Comparison of ENCODE assay signal across 42 cellular contexts in genomic region chr9:68599826-68600225, GRCh38. TPM values are rescaled to one million over a fixed set of nuclear protein-coding genes. Genes with fewer than 3 reads are reported as not detected.
"Had no signal": no experiment of that assay in that cellular context is flagged by ENCODE, and none has a peak within 500 bp of the region (broad histone marks: within the 10 kb centered on the region; RNA-seq: fewer than 3 reads in every experiment).

No MANE protein-coding gene starts in this region.

- H3K36me3 Mint-ChIP-seq: activated naive CD4-positive, alpha-beta T cell treated with anti-CD3 and anti-CD28 coated beads, Interleukin-2, amount 10 ng/mL, durations not matched to agents 7 days and 5 days; activated naive CD4-positive, alpha-beta T cell treated with anti-CD3 and anti-CD28 coated beads, Interleukin-2, amount 50 U/mL, for 24 hours; activated naive CD8-positive, alpha-beta T cell; activated naive CD8-positive, alpha-beta T cell treated with anti-CD3 and anti-CD28 coated beads for 36 hours; activated naive CD8-positive, alpha-beta T cell treated with anti-CD3 and anti-CD28 coated beads, Interleukin-2, amount 10 ng/mL, durations not matched to agents 7 days and 5 days; brain had no signal

- H3K36me3 ChIP-seq: adrenal gland, ascending aorta, brain microvascular endothelial cell, breast epithelium, cardiac muscle cell, colonic mucosa had no signal

- ATAC-seq: activated naive CD8-positive, alpha-beta T cell treated with anti-CD3 and anti-CD28 coated beads, Interleukin-2, amount 50 U/mL, for 24 hours; activated T-cell treated with anti-CD3 and anti-CD28 coated beads, Interleukin-2, amount 50 U/mL, for 4 hours; activated T-cell treated with anti-CD3 and anti-CD28 coated beads, Interleukin-2, amount 50 U/mL, for 72 hours; activated T-helper 17 cell treated with anti-CD3 and anti-CD28 coated beads, Interleukin-2, amount 50 U/mL, for 72 hours; body of pancreas had no signal

- H3K27me3 ChIP-seq: adrenal gland, ascending aorta, body of pancreas, brain microvascular endothelial cell, breast epithelium, colonic mucosa had no signal

- H3K4me3 ChIP-seq: adrenal gland, ascending aorta, body of pancreas, breast epithelium, cardiac muscle cell, colonic mucosa had no signal

- H3K9me3 ChIP-seq: adrenal gland, ascending aorta, body of pancreas, breast epithelium, colonic mucosa had no signal

- H3K9me3 Mint-ChIP-seq: activated naive CD4-positive, alpha-beta T cell treated with anti-CD3 and anti-CD28 coated beads for 36 hours; activated naive CD4-positive, alpha-beta T cell treated with anti-CD3 and anti-CD28 coated beads, Interleukin-2, amount 50 U/mL, for 24 hours; activated naive CD8-positive, alpha-beta T cell treated with anti-CD3 and anti-CD28 coated beads for 36 hours; activated naive CD8-positive, alpha-beta T cell treated with anti-CD3 and anti-CD28 coated beads, Interleukin-2, amount 50 U/mL, for 24 hours; activated T-cell treated with anti-CD3 and anti-CD28 coated beads, Interleukin-2, amount 50 U/mL, for 24 hours; activated T-cell treated with anti-CD3 and anti-CD28 coated beads, Interleukin-2, amount 50 U/mL, for 4 hours; activated T-helper 17 cell treated with anti-CD3 and anti-CD28 coated beads, Interleukin-2, amount 50 U/mL, for 72 hours; activated T-helper 2 cell treated with anti-CD3 and anti-CD28 coated beads, Interferon-gamma antibody, Interleukin-2, Interleukin-4, amounts not matched to agents 10 μg/mL and 5 μg/mL and 100 μg/mL, durations not matched to agents 14 hours and 24 hours and 36 hours; central memory CD8-positive, alpha-beta T cell had no signal

- DNase-seq: activated effector memory CD4-positive, alpha-beta T cell treated with anti-CD3 and anti-CD28 coated beads, Interleukin-2, amount 50 U/mL, for 16 hours; activated effector memory CD4-positive, alpha-beta T cell treated with Interleukin-2 at 50 U/mL for 16 hours; activated gamma-delta T cell; activated gamma-delta T cell treated with Interleukin-2 at 50 U/mL for 16 hours; activated naive CD4-positive, alpha-beta T cell; activated naive CD4-positive, alpha-beta T cell treated with anti-CD3 and anti-CD28 coated beads for 36 hours; activated naive CD4-positive, alpha-beta T cell treated with anti-CD3 and anti-CD28 coated beads, Interleukin-2, amount 10 ng/mL, durations not matched to agents 7 days and 5 days; activated naive CD4-positive, alpha-beta T cell treated with anti-CD3 and anti-CD28 coated beads, Interleukin-2, amount 50 U/mL, for 16 hours; activated naive CD4-positive, alpha-beta T cell treated with Interleukin-2 at 50 U/mL for 16 hours; activated naive CD8-positive, alpha-beta T cell treated with anti-CD3 and anti-CD28 coated beads for 36 hours; activated naive CD8-positive, alpha-beta T cell treated with anti-CD3 and anti-CD28 coated beads, Interleukin-2, amount 10 ng/mL, durations not matched to agents 7 days and 5 days; activated naive CD8-positive, alpha-beta T cell treated with anti-CD3 and anti-CD28 coated beads, Interleukin-2, amount 50 U/mL, for 24 hours; activated T-cell treated with anti-CD3 and anti-CD28 coated beads, Interleukin-2, amount 50 U/mL, for 24 hours; activated T-cell treated with anti-CD3 and anti-CD28 coated beads, Interleukin-2, amount 50 U/mL, for 4 hours; activated T-cell treated with anti-CD3 and anti-CD28 coated beads, Interleukin-2, amount 50 U/mL, for 48 hours; activated T-cell treated with anti-CD3 and anti-CD28 coated beads, Interleukin-2, amount 50 U/mL, for 72 hours; adrenal gland; amniotic stem cell; amygdala; anterior cingulate cortex; aorta; body of pancreas; brain microvascular endothelial cell; caudate nucleus; central memory CD4-positive, alpha-beta T cell; cerebellar nuclear complex; colonic mucosa had no signal

- H3K27ac ChIP-seq: adrenal gland, ascending aorta, body of pancreas, brain microvascular endothelial cell, breast epithelium, cardiac muscle cell, colonic mucosa had no signal

- H3K4me1 ChIP-seq: adrenal gland, ascending aorta, body of pancreas, breast epithelium, colonic mucosa had no signal

- H3K27ac Mint-ChIP-seq: activated naive CD4-positive, alpha-beta T cell treated with anti-CD3 and anti-CD28 coated beads for 36 hours; activated naive CD4-positive, alpha-beta T cell treated with anti-CD3 and anti-CD28 coated beads, Interleukin-2, amount 10 ng/mL, durations not matched to agents 7 days and 5 days; activated naive CD4-positive, alpha-beta T cell treated with anti-CD3 and anti-CD28 coated beads, Interleukin-2, amount 50 U/mL, for 24 hours; activated naive CD8-positive, alpha-beta T cell; activated naive CD8-positive, alpha-beta T cell treated with anti-CD3 and anti-CD28 coated beads for 36 hours; activated naive CD8-positive, alpha-beta T cell treated with anti-CD3 and anti-CD28 coated beads, Interleukin-2, amount 10 ng/mL, durations not matched to agents 7 days and 5 days; activated naive CD8-positive, alpha-beta T cell treated with anti-CD3 and anti-CD28 coated beads, Interleukin-2, amount 50 U/mL, for 24 hours; activated T-cell treated with anti-CD3 and anti-CD28 coated beads, Interleukin-2, amount 50 U/mL, for 24 hours; activated T-cell treated with anti-CD3 and anti-CD28 coated beads, Interleukin-2, amount 50 U/mL, for 72 hours; activated T-helper 1 cell treated with anti-CD3 and anti-CD28 coated beads, Interleukin-12 subunit alpha, Interleukin-12 subunit beta, Interleukin-2, Interleukin-4 antibody, amounts not matched to agents 30 ng/mL and 10 ng/mL and 1 ng/mL, durations not matched to agents 14 hours and 24 hours and 36 hours; activated T-helper 17 cell treated with anti-CD3 and anti-CD28 coated beads, Interleukin-2, amount 50 U/mL, for 72 hours; activated T-helper 2 cell treated with anti-CD3 and anti-CD28 coated beads, Interferon-gamma antibody, Interleukin-2, Interleukin-4, amounts not matched to agents 10 μg/mL and 5 μg/mL and 100 μg/mL, durations not matched to agents 14 hours and 24 hours and 36 hours; brain had no signal

- FAIRE-seq: astrocyte, colon had no signal

RNA-seq across cellular contexts. Expression of gene TMEM252, which starts 59.1 kb away (rescaled TPM):
- total RNA-seq: activated naive CD4-positive, alpha-beta T cell treated with anti-CD3 and anti-CD28 coated beads for 36 hours; activated naive CD8-positive, alpha-beta T cell treated with anti-CD3 and anti-CD28 coated beads for 36 hours; activated naive CD8-positive, alpha-beta T cell treated with anti-CD3 and anti-CD28 coated beads, Interleukin-2, amount 10 ng/mL, durations not matched to agents 7 days and 5 days; activated T-cell treated with anti-CD3 and anti-CD28 coated beads, Interleukin-2, amount 50 U/mL, for 4 hours; activated T-cell treated with anti-CD3 and anti-CD28 coated beads, Interleukin-2, amount 50 U/mL, for 72 hours; activated T-helper 1 cell treated with anti-CD3 and anti-CD28 coated beads, Interleukin-12 subunit alpha, Interleukin-12 subunit beta, Interleukin-2, Interleukin-4 antibody, amounts not matched to agents 30 ng/mL and 10 ng/mL and 1 ng/mL, durations not matched to agents 14 hours and 24 hours and 36 hours; activated T-helper 17 cell treated with anti-CD3 and anti-CD28 coated beads, Interleukin-2, amount 50 U/mL, for 72 hours; activated T-helper 2 cell treated with anti-CD3 and anti-CD28 coated beads, Interferon-gamma antibody, Interleukin-2, Interleukin-4, amounts not matched to agents 10 μg/mL and 5 μg/mL and 100 μg/mL, durations not matched to agents 14 hours and 24 hours and 36 hours; adrenal gland; aorta; ascending aorta; astrocyte; body of pancreas; breast epithelium; cardiac muscle cell; cardiac septum; cerebellum; chondrocyte; colonic mucosa had no signal
- polyA plus RNA-seq: adrenal gland had no signal
